ENCODE assay signal across 21 cellular contexts in genomic region chr2:3091696-3092095, GRCh38.
"Had no signal": no experiment of that assay in that cellular context is flagged by ENCODE, and none has a peak within 500 bp of the region (broad histone marks: within the 10 kb centered on the region; RNA-seq: fewer than 3 reads in every experiment).

No MANE protein-coding gene starts in this region.

- H3K4me1 ChIP-seq: heart left ventricle, spleen, tibial nerve, upper lobe of right lung had no signal

- H3K4me3 ChIP-seq: heart left ventricle, lung, spleen, tibial nerve, upper lobe of right lung had no signal

- H3K27ac ChIP-seq: heart left ventricle, tibial nerve, upper lobe of right lung had no signal

- ATAC-seq: esophagus mucosa; heart left ventricle; left colon; left ventricle myocardium superior; naive thymus-derived CD4-positive, alpha-beta T cell; sciatic nerve; stimulated activated memory B cell treated with anti-CD40 and anti-IgM and Interleukin-4, amounts not matched to agents 10 μg/mL and 1 μg/mL and 100 μg/mL, for 72 hours; upper lobe of right lung had no signal

- FAIRE-seq: endometrium had no signal

- H3K27me3 ChIP-seq: heart left ventricle, tibial nerve, upper lobe of right lung had no signal

- DNase-seq: cortex of kidney; effector memory CD4-positive, alpha-beta T cell; heart left ventricle; hippocampal formation; left colon; left ventricle myocardium superior; mesenchymal stem cell; nephron progenitor cell; posterior cingulate gyrus; spleen; stimulated activated CD4-positive, alpha-beta T cell treated with anti-CD3 and anti-CD28 coated beads, Interleukin-15, amount 100 ng/mL, for 24 hours; stimulated activated CD4-positive, alpha-beta T cell treated with anti-CD3 and anti-CD28 coated beads, Interleukin-1b, Interleukin-23, amount 100 ng/mL, for 48 hours; stimulated activated CD4-positive, alpha-beta T cell treated with anti-CD3 and anti-CD28 coated beads, Interleukin-4, amount 100 ng/mL, for 24 hours; upper lobe of right lung had no signal

- H3K36me3 ChIP-seq: heart left ventricle, spleen, tibial nerve, upper lobe of right lung had no signal
